In the genomic region with DNA sequence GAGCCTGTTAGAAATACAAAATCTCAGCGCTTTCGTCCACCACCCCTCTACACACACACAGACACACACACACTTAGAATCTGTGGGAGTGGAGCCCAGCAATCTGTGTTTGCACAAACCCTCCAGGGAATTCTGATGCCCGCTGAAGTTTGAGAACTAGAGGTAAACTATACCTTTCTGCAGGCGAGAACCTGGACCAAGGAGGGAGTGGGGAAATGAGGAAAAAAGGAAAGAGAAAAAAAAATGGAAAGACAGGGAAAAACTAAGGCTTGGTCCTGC, we compare ENCODE assay signal across 9 cellular contexts. TPM values are rescaled to one million over a fixed set of nuclear protein-coding genes. Genes with fewer than 3 reads are reported as not detected.
DNase-seq lines count a peak whose midpoint lies in the region; ATAC-seq, FAIRE-seq and TF ChIP-seq lines count a peak whose summit lies in the region.
"Had no signal": no experiment of that assay in that cellular context is flagged by ENCODE, and none has a peak within 500 bp of the region (broad histone marks: within the 10 kb centered on the region; RNA-seq: fewer than 3 reads in every experiment).

No MANE protein-coding gene starts in this region.

- no peak for DNase-seq in activated T-cell treated with anti-CD3 and anti-CD28 coated beads, Interleukin-2, amount 50 U/mL, for 72 hours
- DNase-seq in activated T-cell treated with anti-CD3 and anti-CD28 coated beads, Interleukin-2, amount 50 U/mL, for 48 hours: no peak
- no peak for DNase-seq in activated naive CD8-positive, alpha-beta T cell treated with anti-CD3 and anti-CD28 coated beads, Interleukin-2, amount 10 ng/mL, durations not matched to agents 7 days and 5 days
- DNase-seq in left lung (no peak), tibial artery (no peak), glomerular visceral epithelial cell (ENCODE audit: extremely low spot score) (no peak), HTR-8/SVneo (ENCODE audit: insufficient read length, low spot score) (no peak), NCI-H226 (no peak)

- POLR2A ChIA-PET in activated naive CD8-positive, alpha-beta T cell treated with anti-CD3 and anti-CD28 coated beads, Interleukin-2, amount 10 ng/mL, durations not matched to agents 7 days and 5 days (lab: Charles Lee): interaction anchor here (1.2 kb wide), 2 partner anchors 71 to 108 kb away, joined by 3 read pairs; a partner anchor contains a TSS

- peaks cover 54% of the 10 kb centered on the region for H3K4me1 Mint-ChIP-seq in activated T-cell treated with anti-CD3 and anti-CD28 coated beads, Interleukin-2, amount 50 U/mL, for 72 hours (ENCODE audit: low read depth)
- H3K4me1 Mint-ChIP-seq in activated naive CD8-positive, alpha-beta T cell treated with anti-CD3 and anti-CD28 coated beads, Interleukin-2, amount 10 ng/mL, durations not matched to agents 7 days and 5 days: peaks cover 22% of the 10 kb centered on the region

- H3K27me3 Mint-ChIP-seq in activated T-cell treated with anti-CD3 and anti-CD28 coated beads, Interleukin-2, amount 50 U/mL, for 72 hours (ENCODE audit: low read depth): peaks cover 33% of the 10 kb centered on the region
- peaks cover 22% of the 10 kb centered on the region for H3K27me3 Mint-ChIP-seq in activated naive CD8-positive, alpha-beta T cell treated with anti-CD3 and anti-CD28 coated beads, Interleukin-2, amount 10 ng/mL, durations not matched to agents 7 days and 5 days

- H3K4me1 ChIP-seq in left lung: peaks cover 4 to 43% of the 10 kb centered on the region in 2 donors
- H3K4me1 ChIP-seq in tibial artery: peaks cover 0 to 37% (median 19%) of the 10 kb centered on the region in 4 donors

- H3K36me3 ChIP-seq in left lung (no peaks in the 10 kb centered on the region), tibial artery (no peaks in the 10 kb centered on the region)

- H3K9me3 ChIP-seq in left lung (no peaks in the 10 kb centered on the region), tibial artery (no peaks in the 10 kb centered on the region)

- intact Hi-C loops in left lung (cut with DNase I): no loop called here
- intact Hi-C loops in tibial artery (cut with DNase I; ENCODE audit: low total_unique reads): loop anchor here (5.0 to 10.0 kb wide), 2 partner anchors 90 to 147 kb away; no protein-coding TSS in a partner anchor

- H3K36me3 Mint-ChIP-seq in activated T-cell treated with anti-CD3 and anti-CD28 coated beads, Interleukin-2, amount 50 U/mL, for 72 hours (ENCODE audit: insufficient read depth in 2 of 2): peaks cover 9 to 10% of the 10 kb centered on the region in 2 donors
- peaks cover 3% of the 10 kb centered on the region for H3K36me3 Mint-ChIP-seq in activated naive CD8-positive, alpha-beta T cell treated with anti-CD3 and anti-CD28 coated beads, Interleukin-2, amount 10 ng/mL, durations not matched to agents 7 days and 5 days

- H3K4me3 Mint-ChIP-seq in activated T-cell treated with anti-CD3 and anti-CD28 coated beads, Interleukin-2, amount 50 U/mL, for 72 hours: peak overlapping the region; percentile 26 to 75
- H3K4me3 Mint-ChIP-seq in activated naive CD8-positive, alpha-beta T cell treated with anti-CD3 and anti-CD28 coated beads, Interleukin-2, amount 10 ng/mL, durations not matched to agents 7 days and 5 days: peak overlapping the region; percentile 37

- H3K27ac ChIP-seq in left lung (peak overlapping the region; percentile 75 to 93), tibial artery (peak overlapping the region; percentile 93 to 95)

- no peaks in the 10 kb centered on the region for H3K27me3 ChIP-seq in left lung
- no peaks in the 10 kb centered on the region for H3K27me3 ChIP-seq in tibial artery

- no peak for FAIRE-seq in HTR-8/SVneo (lab: Jason Lieb, UNC)
- FAIRE-seq: endometrium had no signal

- ATAC-seq in activated T-cell treated with anti-CD3 and anti-CD28 coated beads, Interleukin-2, amount 50 U/mL, for 72 hours (replicated peaks in 1 of 2): no peak
- ATAC-seq in activated naive CD8-positive, alpha-beta T cell treated with anti-CD3 and anti-CD28 coated beads, Interleukin-2, amount 10 ng/mL, durations not matched to agents 7 days and 5 days (ENCODE audit: low read depth): no peak
- no peak for ATAC-seq in left lung

- H3K9me3 Mint-ChIP-seq in activated T-cell treated with anti-CD3 and anti-CD28 coated beads, Interleukin-2, amount 50 U/mL, for 72 hours: no peaks in the 10 kb centered on the region
- no peaks in the 10 kb centered on the region for H3K9me3 Mint-ChIP-seq in activated naive CD8-positive, alpha-beta T cell treated with anti-CD3 and anti-CD28 coated beads, Interleukin-2, amount 10 ng/mL, durations not matched to agents 7 days and 5 days

- TF ChIP-seq CTCF in left lung (IDR thresholded peaks at IDR 0.05) (no peak), tibial artery (IDR thresholded peaks at IDR 0.05) (no peak)

- H3K27ac Mint-ChIP-seq in activated T-cell treated with anti-CD3 and anti-CD28 coated beads, Interleukin-2, amount 50 U/mL, for 72 hours: no peak overlapping the region
- H3K27ac Mint-ChIP-seq in activated naive CD8-positive, alpha-beta T cell treated with anti-CD3 and anti-CD28 coated beads, Interleukin-2, amount 10 ng/mL, durations not matched to agents 7 days and 5 days: no peak overlapping the region

- H3K4me3 ChIP-seq in left lung: peak overlapping the region; percentile 69 to 70
- peak overlapping the region; percentile 92 to 97 for H3K4me3 ChIP-seq in tibial artery

RNA-seq across cellular contexts. Expression of a gene that starts 0.5 kb away (rescaled TPM):
- 10 to 100 TPM; 49.4 to 53.0 TPM for total RNA-seq in activated T-cell treated with anti-CD3 and anti-CD28 coated beads, Interleukin-2, amount 50 U/mL, for 72 hours
- 10 to 100 TPM; 28.4 to 33.9 TPM for total RNA-seq in activated naive CD8-positive, alpha-beta T cell treated with anti-CD3 and anti-CD28 coated beads, Interleukin-2, amount 10 ng/mL, durations not matched to agents 7 days and 5 days
- total RNA-seq in left lung: 10 to 100 TPM; 18.8 to 54.3 TPM
